12 cellular contexts compared by ENCODE assay signal in genomic region chr3:110237091-110237615, GRCh38.
"Had no signal": no experiment of that assay in that cellular context is flagged by ENCODE, and none has a peak within 500 bp of the region (broad histone marks: within the 10 kb centered on the region; RNA-seq: fewer than 3 reads in every experiment).

No MANE protein-coding gene starts in this region.

- H3K36me3 Mint-ChIP-seq: type B pancreatic cell had no signal

- H3K36me3 ChIP-seq: ascending aorta, right lobe of liver, suprapubic skin had no signal

- DNase-seq: activated CD4-positive, alpha-beta T cell treated with anti-CD3 and anti-CD28 coated beads, Interleukin-2, amount 50 U/mL, for 1 hour; activated naive CD4-positive, alpha-beta T cell treated with Interleukin-2 at 50 U/mL for 16 hours; kidney; mesenchymal stem cell; psoas muscle; right lobe of liver had no signal

- H3K27ac Mint-ChIP-seq: nephron; stimulated activated naive CD8-positive, alpha-beta T cell treated with anti-CD3 and anti-CD28 coated beads, Interleukin-15, Interleukin-2, amounts not matched to agents 100 ng/mL and 50 ng/mL, for 24 hours; T-helper 2 cell treated with Interferon-gamma antibody and Interleukin-4, amounts not matched to agents 5 μg/mL and 100 μg/mL, for 36 hours; type B pancreatic cell had no signal

- H3K27ac ChIP-seq: ascending aorta, psoas muscle, right lobe of liver, suprapubic skin had no signal

- H3K27me3 Mint-ChIP-seq: stimulated activated naive CD8-positive, alpha-beta T cell treated with anti-CD3 and anti-CD28 coated beads, Interleukin-15, Interleukin-2, amounts not matched to agents 100 ng/mL and 50 ng/mL, for 24 hours; type B pancreatic cell had no signal

- H3K4me3 ChIP-seq: ascending aorta, psoas muscle, right lobe of liver, suprapubic skin had no signal

- H3K9me3 Mint-ChIP-seq: nephron; stimulated activated naive CD8-positive, alpha-beta T cell treated with anti-CD3 and anti-CD28 coated beads, Interleukin-15, Interleukin-2, amounts not matched to agents 100 ng/mL and 50 ng/mL, for 24 hours; T-helper 2 cell treated with Interferon-gamma antibody and Interleukin-4, amounts not matched to agents 5 μg/mL and 100 μg/mL, for 36 hours; type B pancreatic cell had no signal

- H3K4me1 Mint-ChIP-seq: nephron had no signal

- H3K4me3 Mint-ChIP-seq: nephron; stimulated activated naive CD8-positive, alpha-beta T cell treated with anti-CD3 and anti-CD28 coated beads, Interleukin-15, Interleukin-2, amounts not matched to agents 100 ng/mL and 50 ng/mL, for 24 hours; T-helper 2 cell treated with Interferon-gamma antibody and Interleukin-4, amounts not matched to agents 5 μg/mL and 100 μg/mL, for 36 hours; type B pancreatic cell had no signal

- H3K27me3 ChIP-seq: ascending aorta, right lobe of liver, suprapubic skin had no signal

- H3K9me3 ChIP-seq: ascending aorta, psoas muscle, right lobe of liver, suprapubic skin had no signal

- H3K4me1 ChIP-seq: ascending aorta, psoas muscle, right lobe of liver, suprapubic skin had no signal
